In the genomic region with DNA sequence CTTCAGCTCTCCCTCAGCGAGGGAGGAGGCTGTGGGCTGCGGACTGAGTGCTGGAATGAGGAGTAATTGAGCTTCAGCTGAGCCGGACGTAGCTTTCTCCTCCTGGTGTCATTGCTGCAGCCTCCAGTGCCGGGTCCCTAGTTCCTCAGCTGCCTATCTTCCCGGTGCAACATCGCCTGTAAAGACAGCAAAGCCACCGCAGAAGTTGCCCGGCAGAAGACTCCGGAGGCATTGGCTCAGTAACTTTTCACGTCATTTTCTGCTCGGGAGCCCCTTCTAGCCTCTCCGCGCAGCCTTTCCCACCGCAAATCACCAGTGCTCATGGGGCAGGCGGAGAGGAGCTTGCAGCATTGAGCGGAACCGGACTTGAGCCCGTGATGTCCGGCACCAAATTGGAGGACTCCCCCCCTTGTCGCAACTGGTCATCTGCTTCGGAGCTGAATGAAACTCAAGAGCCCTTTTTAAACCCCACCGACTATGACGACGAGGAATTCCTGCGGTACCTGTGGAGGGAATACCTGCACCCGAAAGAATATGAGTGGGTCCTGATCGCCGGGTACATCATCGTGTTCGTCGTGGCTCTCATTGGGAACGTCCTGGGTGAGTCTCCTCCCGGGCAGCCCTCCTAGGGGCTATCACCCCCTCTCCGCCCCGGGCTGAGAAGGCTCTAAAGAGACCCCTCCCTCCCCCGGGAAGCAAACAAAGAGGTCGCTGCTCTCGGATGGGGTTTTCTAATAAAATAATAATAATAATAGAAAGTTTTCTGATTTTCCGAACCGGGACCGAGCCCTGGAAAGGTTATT, we compare ENCODE assay signal across 13 cellular contexts. TPM values are rescaled to one million over a fixed set of nuclear protein-coding genes. Genes with fewer than 3 reads are reported as not detected.
DNase-seq lines count a peak whose midpoint lies in the region; FAIRE-seq and TF ChIP-seq lines count a peak whose summit lies in the region.
"Had no signal": no experiment of that assay in that cellular context is flagged by ENCODE, and none has a peak within 500 bp of the region (broad histone marks: within the 10 kb centered on the region; RNA-seq: fewer than 3 reads in every experiment).

A gene (plus strand): TSS at position 305 of the 803 bp plus-strand sequence. CDS start 73 bp downstream, at position 378.

- no peak within 1 kb of the TSS for H3K4me3 Mint-ChIP-seq in activated CD4-positive, alpha-beta memory T cell treated with anti-CD3 and anti-CD28 coated beads for 36 hours

- intact Hi-C loops in activated CD4-positive, alpha-beta memory T cell treated with anti-CD3 and anti-CD28 coated beads for 36 hours (cut with micrococcal nuclease), result no loop called here

- DNase-seq in SK-N-MC (ENCODE audit: low read depth, low spot score) (no peak), hepatocyte (ENCODE audit: low spot score) (peak; percentile 28), osteoblast (ENCODE audit: insufficient read length, low spot score, missing footprints) (peak; percentile 52), NCI-H2227 (lab: John Stamatoyannopoulos, UW; ENCODE audit: unreplicated experiment) (no peak), RPMI8226 (no peak), D721Med (ENCODE audit: insufficient read length, low spot score) (no peak)
- no peak for DNase-seq in activated CD4-positive, alpha-beta memory T cell treated with anti-CD3 and anti-CD28 coated beads for 36 hours
- DNase-seq: Kasumi-1, left cardiac atrium had no signal

- CTCF ChIA-PET in activated CD4-positive, alpha-beta memory T cell treated with anti-CD3 and anti-CD28 coated beads for 36 hours (lab: Charles Lee), result no interaction called here

- H3K4me3 ChIP-seq in SK-N-MC, result 0 out of 2 replicates have a peak within 1 kb of the TSS, but pooled peaks have one; percentile 22
- H3K4me3 ChIP-seq in hepatocyte, result peak within 1 kb of the TSS; percentile 39
- no peak within 1 kb of the TSS for H3K4me3 ChIP-seq in osteoblast (ENCODE audit: insufficient read depth, low read length)
- H3K4me3 ChIP-seq: BLaER1 treated with 17β-estradiol and CSF1 and Interleukin-3, amounts not matched to agents 10 nM and 100 nM; HAP-1; right lobe of liver had no signal

- TF ChIP-seq CTCF in hepatocyte (IDR thresholded peaks at IDR 0.05; ENCODE audit: poor library complexity), result no peak
- no peak for TF ChIP-seq CTCF in osteoblast (IDR thresholded peaks at IDR 0.05; ENCODE audit: extremely low read depth, low read depth, low read length)
- no peak for TF ChIP-seq CTCF in D721Med (IDR thresholded peaks at IDR 0.05; ENCODE audit: insufficient read depth, missing control alignments)

- H3K27ac Mint-ChIP-seq in activated CD4-positive, alpha-beta memory T cell treated with anti-CD3 and anti-CD28 coated beads for 36 hours, result no peak within 1 kb of the TSS

- no peaks in the 10 kb centered on the region for H3K4me1 Mint-ChIP-seq in activated CD4-positive, alpha-beta memory T cell treated with anti-CD3 and anti-CD28 coated beads for 36 hours (ENCODE audit: low read depth)

- peaks cover 14% of the 10 kb centered on the region for H3K9me3 Mint-ChIP-seq in activated CD4-positive, alpha-beta memory T cell treated with anti-CD3 and anti-CD28 coated beads for 36 hours

- H3K9ac ChIP-seq in ES-I3 (ENCODE audit: low read depth, low read length) (peak within 1 kb of the TSS; percentile 55; the same call in 1 of the 2 replicates), SK-N-MC (ENCODE audit: insufficient read length) (no peak within 1 kb of the TSS)
- H3K9ac ChIP-seq: BLaER1 treated with 17β-estradiol and CSF1 and Interleukin-3, amounts not matched to agents 10 nM and 100 nM had no signal

- no peaks in the 10 kb centered on the region for H4K20me1 ChIP-seq in hepatocyte (ENCODE audit: insufficient read depth, poor library complexity, severe bottlenecking)
- no peaks in the 10 kb centered on the region for H4K20me1 ChIP-seq in osteoblast (ENCODE audit: insufficient read depth, low read length)
- H4K20me1 ChIP-seq: BLaER1 treated with 17β-estradiol and CSF1 and Interleukin-3, amounts not matched to agents 10 nM and 100 nM had no signal

- H2AFZ ChIP-seq in hepatocyte (peak within 1 kb of the TSS; percentile 66), osteoblast (ENCODE audit: low read length) (peak within 1 kb of the TSS; percentile 30)

- FAIRE-seq in D721Med (lab: Jason Lieb, UNC), result no peak

- H3K4me2 ChIP-seq in hepatocyte (peak within 1 kb of the TSS; percentile 92), osteoblast (ENCODE audit: insufficient read depth, low read length) (peak within 1 kb of the TSS; percentile 35)
- H3K4me2 ChIP-seq: BLaER1 treated with 17β-estradiol and CSF1 and Interleukin-3, amounts not matched to agents 10 nM and 100 nM had no signal

- H3K27me3 Mint-ChIP-seq in activated CD4-positive, alpha-beta memory T cell treated with anti-CD3 and anti-CD28 coated beads for 36 hours, result peaks cover 5% of the 10 kb centered on the region

- H3K36me3 ChIP-seq in ES-I3 (ENCODE audit: insufficient read depth, low read length) (no peaks in the 10 kb centered on the region), SK-N-MC (ENCODE audit: insufficient read depth, low read length) (no peaks in the 10 kb centered on the region), hepatocyte (replicated peaks; ENCODE audit: insufficient read depth, low read depth) (no peaks in the 10 kb centered on the region), osteoblast (ENCODE audit: insufficient read depth, low read length) (no peaks in the 10 kb centered on the region)
- H3K36me3 ChIP-seq: BLaER1 treated with 17β-estradiol and CSF1 and Interleukin-3, amounts not matched to agents 10 nM and 100 nM; HAP-1; right lobe of liver had no signal

- H3K4me1 ChIP-seq in ES-I3 (ENCODE audit: insufficient read depth, low read length) (no peaks in the 10 kb centered on the region), hepatocyte (ENCODE audit: insufficient read depth) (peaks cover 8% of the 10 kb centered on the region), osteoblast (ENCODE audit: insufficient read depth, low read length) (no peaks in the 10 kb centered on the region)
- H3K4me1 ChIP-seq: BLaER1 treated with 17β-estradiol and CSF1 and Interleukin-3, amounts not matched to agents 10 nM and 100 nM; HAP-1; right lobe of liver had no signal

- no peaks in the 10 kb centered on the region for H3K9me3 ChIP-seq in ES-I3 (ENCODE audit: control insufficient read depth, insufficient read depth, low read length)
- no peaks in the 10 kb centered on the region for H3K9me3 ChIP-seq in SK-N-MC (ENCODE audit: low read depth, low read length)
- H3K9me3 ChIP-seq in hepatocyte (ENCODE audit: low read depth), result no peaks in the 10 kb centered on the region
- H3K9me3 ChIP-seq in osteoblast (ENCODE audit: low read depth, low read length), result no peaks in the 10 kb centered on the region
- H3K9me3 ChIP-seq: BLaER1 treated with 17β-estradiol and CSF1 and Interleukin-3, amounts not matched to agents 10 nM and 100 nM; HAP-1 had no signal

- no peaks in the 10 kb centered on the region for H3K36me3 Mint-ChIP-seq in activated CD4-positive, alpha-beta memory T cell treated with anti-CD3 and anti-CD28 coated beads for 36 hours

- peaks cover 63% of the 10 kb centered on the region for H3K27me3 ChIP-seq in hepatocyte
- peaks cover 15% of the 10 kb centered on the region for H3K27me3 ChIP-seq in osteoblast (ENCODE audit: insufficient read depth, low read length)
- H3K27me3 ChIP-seq: BLaER1 treated with 17β-estradiol and CSF1 and Interleukin-3, amounts not matched to agents 10 nM and 100 nM; right lobe of liver had no signal

- H3K79me2 ChIP-seq in hepatocyte, result no peaks in the 10 kb centered on the region
- H3K79me2 ChIP-seq in osteoblast (ENCODE audit: insufficient read depth, low read length), result no peaks in the 10 kb centered on the region

- H3K9me2 ChIP-seq in hepatocyte (replicated peaks; ENCODE audit: insufficient read depth), result no peaks in the 10 kb centered on the region

- WGBS in hepatocyte (ENCODE audit: low lambda C conversion rate, missing lambda C conversion rate), result 3% methylated on average over 41 of the region's 42 CpGs

- H3K27ac ChIP-seq in SK-N-MC (no peak within 1 kb of the TSS), hepatocyte (no peak within 1 kb of the TSS), osteoblast (ENCODE audit: low read depth, low read length) (no peak within 1 kb of the TSS)
- H3K27ac ChIP-seq: BLaER1 treated with 17β-estradiol and CSF1 and Interleukin-3, amounts not matched to agents 10 nM and 100 nM; right lobe of liver had no signal

- POLR2A ChIA-PET in activated CD4-positive, alpha-beta memory T cell treated with anti-CD3 and anti-CD28 coated beads for 36 hours (lab: Charles Lee), result no interaction called here

RNA-seq across cellular contexts. Expression of the gene that starts here (rescaled TPM):
- 0.16 and 0.17 TPM in 2 replicates for total RNA-seq in hepatocyte
- 0.18 and 0.35 TPM in 2 replicates for polyA plus RNA-seq in hepatocyte
- total RNA-seq in osteoblast, result under 0.01 TPM in 1 of 2 replicates, not detected in the other
- not detected for total RNA-seq in activated CD4-positive, alpha-beta memory T cell treated with anti-CD3 and anti-CD28 coated beads for 36 hours
- total RNA-seq: left cardiac atrium, right lobe of liver had no signal

Comparison
In these comparisons a context has a peak if more than half of its experiments do, and no peak if none do; other contexts are left out.
1. Peak in DNase-seq, H3K4me3 ChIP-seq and H3K4me2 ChIP-seq in hepatocyte; RNA of the gene not detected or under 1 TPM.
2. Peak in DNase-seq and H3K4me2 ChIP-seq in osteoblast; RNA of the gene not detected or under 1 TPM.